8 cellular contexts compared by ENCODE assay signal in genomic region chr12:24596768-24597388, GRCh38.
DNase-seq lines count a peak whose midpoint lies in the region; ATAC-seq and TF ChIP-seq lines count a peak whose summit lies in the region.

No MANE protein-coding gene starts in this region.

- WGBS in heart left ventricle, 4 donors, result 52 to 62% (median 55%) methylated on average over 2 of the region's 2 CpGs
- 61% methylated on average over 2 of the region's 2 CpGs for WGBS in right cardiac atrium

- ATAC-seq in heart left ventricle (no peak), right cardiac atrium (no peak), HG02678 (IDR thresholded peaks at IDR 0.05; ENCODE audit: unreplicated experiment) (no peak)
- no peak for ATAC-seq in activated naive CD4-positive, alpha-beta T cell treated with anti-CD3 and anti-CD28 coated beads, Interleukin-2, amount 50 U/mL, for 72 hours
- ATAC-seq in activated CD4-positive, CD25-positive, alpha-beta regulatory T cell treated with anti-CD3 and anti-CD28 coated beads, Interleukin-2, amount 50 U/mL, for 24 hours, result no peak

- H3K9me3 Mint-ChIP-seq in activated naive CD4-positive, alpha-beta T cell treated with anti-CD3 and anti-CD28 coated beads, Interleukin-2, amount 50 U/mL, for 72 hours, result peaks cover 4 to 5% of the 10 kb centered on the region in 2 donors

- DNase-seq in heart left ventricle (no peak), right cardiac atrium (no peak), NCI-H2227 treated with DMSO at 0.1 percent for 48 hours (lab: John Stamatoyannopoulos, UW) (peak; percentile 3), breast epithelium (ENCODE audit: low spot score in 2 of 2) (no peak), medulla oblongata (ENCODE audit: extremely low spot score) (peak; percentile 65)
- DNase-seq in activated naive CD4-positive, alpha-beta T cell treated with anti-CD3 and anti-CD28 coated beads, Interleukin-2, amount 50 U/mL, for 72 hours (ENCODE audit: low spot score in 2 of 2), result no peak

- H3K27ac Mint-ChIP-seq in activated naive CD4-positive, alpha-beta T cell treated with anti-CD3 and anti-CD28 coated beads, Interleukin-2, amount 50 U/mL, for 72 hours, result no peak overlapping the region

- H3K27me3 ChIP-seq in heart left ventricle (no peaks in the 10 kb centered on the region), right cardiac atrium (ENCODE audit: control insufficient read depth, insufficient read depth) (no peaks in the 10 kb centered on the region), breast epithelium (no peaks in the 10 kb centered on the region)

- H3K27ac ChIP-seq in heart left ventricle (no peak overlapping the region), right cardiac atrium (ENCODE audit: low read length) (no peak overlapping the region), breast epithelium (no peak overlapping the region)

- H3K36me3 ChIP-seq in heart left ventricle (no peaks in the 10 kb centered on the region), breast epithelium (no peaks in the 10 kb centered on the region)

- no peaks in the 10 kb centered on the region for H3K36me3 Mint-ChIP-seq in activated naive CD4-positive, alpha-beta T cell treated with anti-CD3 and anti-CD28 coated beads, Interleukin-2, amount 50 U/mL, for 72 hours

- H3K4me3 ChIP-seq in heart left ventricle, result no peak overlapping the region
- no peak overlapping the region for H3K4me3 ChIP-seq in right cardiac atrium (ENCODE audit: low read length)
- no peak overlapping the region for H3K4me3 ChIP-seq in breast epithelium

- TF ChIP-seq CTCF in heart left ventricle (IDR thresholded peaks at IDR 0.05) (peak; percentile 41 to 68 (median 55)), breast epithelium (IDR thresholded peaks at IDR 0.05) (peak in 2 of 3 donors; percentile 37 to 68)

- TF ChIP-seq POLR2A in heart left ventricle (IDR thresholded peaks at IDR 0.05), result no peak
- TF ChIP-seq POLR2A in breast epithelium (IDR thresholded peaks at IDR 0.05), result no peak

- intact Hi-C loops in heart left ventricle (cut with DNase I) (loop anchor here in 5 of 10 donors (2.0 to 10.0 kb wide), 6 partner anchors 232 to 1742 kb away; no protein-coding TSS in a partner anchor), right cardiac atrium (cut with DNase I) (loop anchor here in 2 of 4 donors (10.0 kb wide), 2 partner anchors 232 to 482 kb away; no protein-coding TSS in a partner anchor), breast epithelium (cut with DNase I; ENCODE audit: low total_unique reads) (no loop called here)

- no peaks in the 10 kb centered on the region for H3K9me3 ChIP-seq in heart left ventricle
- no peaks in the 10 kb centered on the region for H3K9me3 ChIP-seq in right cardiac atrium (ENCODE audit: control insufficient read depth, low read length)
- no peaks in the 10 kb centered on the region for H3K9me3 ChIP-seq in breast epithelium

- H3K4me1 ChIP-seq in heart left ventricle (peaks cover 0 to 6% (median 0%) of the 10 kb centered on the region in 12 donors), right cardiac atrium (ENCODE audit: control insufficient read depth, insufficient read depth, low read length) (no peaks in the 10 kb centered on the region), breast epithelium (no peaks in the 10 kb centered on the region)

Comparison
In these comparisons a context has a peak if more than half of its experiments do, and no peak if none do; other contexts are left out.
1. DNase-seq: peak in NCI-H2227 treated with DMSO at 0.1 percent for 48 hours (single experiment) and medulla oblongata (single experiment); none in heart left ventricle (0 of 5), right cardiac atrium (0 of 3), breast epithelium (0 of 2) and activated naive CD4-positive, alpha-beta T cell treated with anti-CD3 and anti-CD28 coated beads, Interleukin-2, amount 50 U/mL, for 72 hours (0 of 2).